35 cellular contexts compared by ENCODE assay signal in genomic region chr18:78420116-78420515, GRCh38.
"Had no signal": no experiment of that assay in that cellular context is flagged by ENCODE, and none has a peak within 500 bp of the region (broad histone marks: within the 10 kb centered on the region; RNA-seq: fewer than 3 reads in every experiment).

No MANE protein-coding gene starts in this region.

- H3K27me3 ChIP-seq: MG63 had no signal

- H3K9me3 ChIP-seq: MG63 had no signal

- H3K4me2 ChIP-seq: KMS-11 had no signal

- H3K4me3 ChIP-seq: MG63 had no signal

- H3K9ac ChIP-seq: KMS-11 had no signal

- H3K27ac ChIP-seq: KMS-11 had no signal

- H3K36me3 ChIP-seq: MG63 had no signal

- DNase-seq: Karpas-422, Kasumi-1, MG63, MM.1S, MV-4-11, NCI-H1048, NCI-H1092, NCI-H1092 treated with DMSO at 0.1 percent for 48 hours, NCI-H1105, NCI-H1105 treated with DMSO at 0.1 percent for 48 hours, NCI-H1417, NCI-H1417 treated with DMSO at 0.1 percent for 48 hours, NCI-H1436, NCI-H1436 treated with DMSO at 0.1 percent for 48 hours, NCI-H146, NCI-H1694, NCI-H1694 treated with DMSO at 0.1 percent for 48 hours, NCI-H187, NCI-H187 treated with DMSO at 0.1 percent for 48 hours, NCI-H1930, NCI-H2029, NCI-H2029 treated with DMSO at 0.1 percent for 48 hours, NCI-H2081, NCI-H2081 treated with DMSO at 0.1 percent for 48 hours, NCI-H2107, NCI-H2171, NCI-H2171 treated with DMSO at 0.1 percent for 48 hours, NCI-H2227 treated with DMSO at 0.1 percent for 48 hours, NCI-H226, NCI-H345, NCI-H446, NCI-H446 treated with DMSO at 0.1 percent for 48 hours, NCI-H510A, NCI-H510A treated with DMSO at 0.1 percent for 48 hours had no signal
